7 cellular contexts compared by ENCODE assay signal in the genomic region with DNA sequence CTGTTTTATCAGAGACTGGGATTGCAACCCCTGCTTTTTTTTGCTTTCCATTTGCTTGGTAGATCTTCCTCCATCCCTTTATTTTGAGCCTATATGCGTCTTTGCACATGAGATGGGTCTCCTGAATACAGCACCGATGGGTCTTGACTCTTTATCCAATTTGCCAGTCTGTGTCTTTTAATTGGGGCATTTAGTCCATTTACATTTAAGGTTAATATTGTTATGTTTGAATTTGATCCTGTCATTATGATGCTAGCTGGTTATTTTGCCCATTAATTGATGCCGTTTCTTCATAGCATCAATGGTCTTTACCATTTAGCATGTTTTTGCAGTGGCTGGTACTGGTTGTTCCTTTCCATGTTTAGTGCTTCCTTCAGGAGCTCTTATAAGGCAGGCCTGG. TPM values are rescaled to one million over a fixed set of nuclear protein-coding genes. Genes with fewer than 3 reads are reported as not detected.
"Had no signal": no experiment of that assay in that cellular context is flagged by ENCODE, and none has a peak within 500 bp of the region (broad histone marks: within the 10 kb centered on the region; RNA-seq: fewer than 3 reads in every experiment).

No MANE protein-coding gene starts in this region.

RNA-seq across cellular contexts. Expression of gene PRF1, which starts 40.7 kb away (rescaled TPM):
- total RNA-seq: PC-3, PC-9, RPMI7951, SJCRH30, SJSA1, SK-MEL-5 had no signal
- polyA plus RNA-seq: SK-N-SH had no signal
